Comparison of ENCODE assay signal across 1 cellular context in the genomic region with DNA sequence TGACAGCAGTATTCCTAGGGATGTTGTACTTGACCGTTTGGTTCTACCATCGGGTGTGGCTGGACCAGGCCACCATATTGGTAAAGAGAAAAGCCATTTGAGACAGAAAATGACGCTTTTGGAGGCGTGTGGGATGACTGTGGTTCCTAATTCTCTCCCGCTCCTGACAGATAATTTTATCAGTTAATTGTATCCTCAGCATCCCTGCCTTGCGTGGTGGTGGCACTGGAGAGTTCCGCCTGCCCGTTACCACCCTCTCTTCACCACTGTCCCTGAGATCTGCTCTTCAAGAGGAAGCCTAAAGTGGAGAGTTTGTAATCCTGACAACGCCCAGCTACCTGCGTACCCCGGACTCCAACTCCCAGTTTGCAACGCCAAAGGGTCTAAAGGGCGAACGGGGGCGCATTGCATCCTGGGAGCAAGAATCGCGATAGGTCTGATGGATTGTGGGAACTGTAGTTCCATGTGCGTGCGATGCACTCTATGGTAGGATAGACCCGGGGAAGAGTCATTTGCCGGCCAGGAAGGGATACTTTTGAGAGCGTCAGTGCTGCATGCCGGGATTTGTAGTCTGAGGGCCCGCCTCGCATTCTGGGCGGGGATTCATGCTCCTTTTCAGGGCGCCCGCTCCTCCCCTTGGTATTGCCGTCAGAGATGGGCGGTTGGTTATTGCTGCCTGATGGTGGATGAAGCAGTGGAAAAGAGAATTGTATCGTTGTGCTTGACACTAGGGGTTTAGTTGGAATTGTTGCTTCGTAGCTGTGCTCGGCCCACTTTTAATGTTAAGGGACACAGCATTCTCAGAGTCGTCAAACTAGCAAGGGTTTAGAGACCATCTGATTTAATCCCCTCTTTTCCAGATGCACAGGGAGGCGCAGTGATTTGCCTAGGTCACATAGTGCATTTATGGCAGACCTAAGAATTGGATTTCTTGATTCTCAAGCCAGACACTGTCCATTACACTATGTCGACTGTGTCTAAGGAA.
TF ChIP-seq lines count a peak whose summit lies in the region.

No MANE protein-coding gene starts in this region.

TF ChIP-seq in HEK293, 187 proteins besides CTCF, POLR2A, EP300 and RAD21 (continued from another document):
- TF ChIP-seq ZNF843 (tag by site-specific recombination; IDR thresholded peaks at IDR 0.05) (0 out of 2 replicates have a peak, but pooled peaks have one; percentile 39), ZNF510 (tag by site-specific recombination; IDR thresholded peaks at IDR 0.05; ENCODE audit: insufficient replicate concordance) (no peak), ZNF777 (tag by site-specific recombination; IDR thresholded peaks at IDR 0.05; ENCODE audit: borderline replicate concordance) (no peak), ZSCAN16 (tag by site-specific recombination; IDR thresholded peaks at IDR 0.05) (no peak), ZNF701 (tag by site-specific recombination; IDR thresholded peaks at IDR 0.05) (no peak), ZNF394 (tag by site-specific recombination; IDR thresholded peaks at IDR 0.05; ENCODE audit: borderline replicate concordance) (peak; percentile 88; the same call in 1 of the 2 replicates), ZNF239 (tag by site-specific recombination; IDR thresholded peaks at IDR 0.05) (no peak), OVOL3 (tag by site-specific recombination; IDR thresholded peaks at IDR 0.05) (0 out of 2 replicates have a peak, but pooled peaks have one; percentile 54), ZNF585B (tag by site-specific recombination; IDR thresholded peaks at IDR 0.05) (no peak), KLF8 (tag by site-specific recombination; IDR thresholded peaks at IDR 0.05) (peak; percentile 95)
- TF ChIP-seq, protein P1, sequence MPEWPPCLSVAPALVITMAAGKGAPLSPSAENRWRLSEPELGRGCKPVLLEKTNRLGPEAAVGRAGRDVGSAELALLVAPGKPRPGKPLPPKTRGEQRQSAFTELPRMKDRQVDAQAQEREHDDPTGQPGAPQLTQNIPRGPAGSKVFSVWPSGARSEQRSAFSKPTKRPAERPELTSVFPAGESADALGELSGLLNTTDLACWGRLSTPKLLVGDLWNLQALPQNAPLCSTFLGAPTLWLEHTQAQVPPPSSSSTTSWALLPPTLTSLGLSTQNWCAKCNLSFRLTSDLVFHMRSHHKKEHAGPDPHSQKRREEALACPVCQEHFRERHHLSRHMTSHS (tag by site-specific recombination; IDR thresholded peaks at IDR 0.05): no peak
